8 cellular contexts compared by ENCODE assay signal in the genomic region with DNA sequence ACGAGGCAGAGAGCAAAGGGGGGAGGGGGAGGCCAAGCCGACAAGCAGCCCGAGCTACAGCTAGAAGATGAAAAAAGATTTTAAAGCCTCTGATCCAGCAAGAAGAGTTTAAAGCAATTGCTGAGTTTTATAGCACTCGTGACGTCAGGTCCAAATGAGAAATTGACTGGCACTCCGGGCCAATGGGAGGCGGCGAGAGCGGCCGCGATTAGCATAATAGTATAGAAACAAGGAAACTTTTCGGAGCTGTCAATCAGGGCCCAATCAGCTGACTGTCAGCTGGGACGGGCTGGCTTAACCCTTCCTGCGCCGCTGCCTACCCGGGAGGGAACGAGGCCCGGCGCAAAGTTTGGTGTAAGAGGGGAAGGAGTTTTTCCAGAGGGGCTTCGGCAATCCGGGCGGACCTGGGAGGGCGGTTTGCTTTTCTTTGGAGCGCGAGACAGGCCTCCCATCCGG. TPM values are rescaled to one million over a fixed set of nuclear protein-coding genes. Genes with fewer than 3 reads are reported as not detected.
DNase-seq lines count a peak whose midpoint lies in the region; ATAC-seq, FAIRE-seq and TF ChIP-seq lines count a peak whose summit lies in the region.

Gene MAF, minus strand, starts transcription at position 102 of the 456 bp plus-strand sequence. CDS start 835 bp downstream, outside the sequence.

- no peaks in the 10 kb centered on the region for H3K27me3 ChIP-seq in keratinocyte (ENCODE audit: control insufficient read depth, extremely low read depth, insufficient read depth, low read length)

- no peak for TF ChIP-seq CTCF in keratinocyte (optimal IDR thresholded peaks at IDR 0.05 in 1 of 3, IDR thresholded peaks at IDR 0.05 in 1 of 3, conservative IDR thresholded peaks at IDR 0.05 in 1 of 3; ENCODE audit: extremely low read depth in 1 of 3, insufficient read depth in 2 of 3, low read length in 3 of 3)

- ATAC-seq in GM21528 (IDR thresholded peaks at IDR 0.05; ENCODE audit: low FRiP score, unreplicated experiment) = peak; percentile 69
- ATAC-seq in HG03159 (IDR thresholded peaks at IDR 0.05; ENCODE audit: unreplicated experiment) = no peak

- H3K9me3 ChIP-seq in keratinocyte (ENCODE audit: control insufficient read depth, low read depth, low read length) = no peaks in the 10 kb centered on the region

- peak within 1 kb of the TSS; percentile 100 for H3K4me2 ChIP-seq in keratinocyte (ENCODE audit: control insufficient read depth, extremely low read depth, insufficient read depth, low read depth, low read length)

- H3K9me1 ChIP-seq in keratinocyte (ENCODE audit: control insufficient read depth, extremely low read depth, insufficient read depth, low read length) = no peaks in the 10 kb centered on the region

- peak within 1 kb of the TSS; percentile 73 for H3K9ac ChIP-seq in keratinocyte (ENCODE audit: control insufficient read depth, extremely low read depth, insufficient read depth, low read length)

- H3K4me3 ChIP-seq in keratinocyte (ENCODE audit: control insufficient read depth in 2 of 3, extremely low read depth in 1 of 3, insufficient read depth in 2 of 3, low read depth in 1 of 3, low read length in 3 of 3) = peak within 1 kb of the TSS; percentile 78 to 83 (median 79)

- FAIRE-seq in colon (lab: Jason Lieb, UNC) = peak; percentile 38
- peak; percentile 82 for FAIRE-seq in keratinocyte (lab: Jason Lieb, UNC)

- peaks cover 26% of the 10 kb centered on the region for H3K4me1 ChIP-seq in keratinocyte (ENCODE audit: control insufficient read depth, extremely low read depth, insufficient read depth, low read length)

- H3K27ac ChIP-seq in keratinocyte (ENCODE audit: control insufficient read depth, insufficient read depth, low read length) = peak within 1 kb of the TSS; percentile 63

- no peaks in the 10 kb centered on the region for H4K20me1 ChIP-seq in keratinocyte (ENCODE audit: control insufficient read depth, extremely low read depth, insufficient read depth, low read length)

- DNase-seq in A172 (ENCODE audit: low spot score) = peak; percentile 50
- DNase-seq in NCI-H2196 (lab: John Stamatoyannopoulos, UW; ENCODE audit: unreplicated experiment) = peak; percentile 64
- DNase-seq in activated CD4-positive, alpha-beta T cell treated with anti-CD3 and anti-CD28 coated beads, Interleukin-2, amount 50 U/mL, for 1 hour = peak; percentile 86
- peak; percentile 62 for DNase-seq in keratinocyte (ENCODE audit: low read depth, low spot score)
- peak; percentile 85 for DNase-seq in smooth muscle cell of the brain vasculature (ENCODE audit: low read depth, low spot score)

- H2AFZ ChIP-seq in keratinocyte (ENCODE audit: control insufficient read depth, low read length) = peak within 1 kb of the TSS; percentile 89

- H3K79me2 ChIP-seq in keratinocyte (ENCODE audit: control insufficient read depth, insufficient read depth, low read length) = peaks cover 23% of the 10 kb centered on the region

- dilution Hi-C loops in keratinocyte (cut with MboI; ENCODE audit: extremely low pct_ligation_motif_present, low sequenced_read_pairs) = no loop called here

- H3K36me3 ChIP-seq in keratinocyte (ENCODE audit: control insufficient read depth in 2 of 2, extremely low read depth in 1 of 2, insufficient read depth in 2 of 2, low read length in 2 of 2) = no peaks in the 10 kb centered on the region

RNA-seq across cellular contexts. Expression of gene MAF, which starts in this region (rescaled TPM):
- 0.12 TPM in 1 of 2 replicates, not detected in the other for total RNA-seq in A172 (2014; rRNA removed; shearing (Covaris generic))
- 5.7 to 12.3 TPM (median 8.2 TPM) in 3 replicates for polyA plus RNA-seq in keratinocyte
- 8.3 TPM for polyA plus RNA-seq in keratinocyte (2011; ENCODE audit: low read depth)
- polyA plus RNA-seq in keratinocyte (2011; cell fraction: cytosol; rRNA removed) = 4.4 and 5.1 TPM in 2 replicates
- 9.2 and 10.6 TPM in 2 replicates for polyA plus RNA-seq in keratinocyte (2011; cell fraction: nucleus; rRNA removed)
- polyA plus RNA-seq in keratinocyte (2012; ENCODE audit: low replicate concordance) = 9.6 and 15.6 TPM in 2 replicates
- polyA minus RNA-seq in keratinocyte = 2.7 to 5.0 TPM (median 3.3 TPM) in 3 replicates
- polyA minus RNA-seq in keratinocyte (2011; cell fraction: cytosol; rRNA and poly(A)+ RNA removed) = 17.8 TPM
- 10.4 and 11.7 TPM in 2 replicates for polyA minus RNA-seq in keratinocyte (2011; cell fraction: nucleus; rRNA and poly(A)+ RNA removed)

Comparison
In these comparisons a context has a peak if more than half of its experiments do, and no peak if none do; other contexts are left out.
1. Peak in DNase-seq in A172; RNA of the gene not detected or under 1 TPM.